ENCODE assay signal across 8 cellular contexts in genomic region chr14:32076278-32077080, GRCh38. TPM values are rescaled to one million over a fixed set of nuclear protein-coding genes. Genes with fewer than 3 reads are reported as not detected.
DNase-seq lines count a peak whose midpoint lies in the region; ATAC-seq and TF ChIP-seq lines count a peak whose summit lies in the region.

No MANE protein-coding gene starts in this region.

- peak overlapping the region; percentile 91 to 100 (median 97) for H3K4me3 Mint-ChIP-seq in CD8-positive, alpha-beta memory T cell
- peak overlapping the region; percentile 85 for H3K4me3 Mint-ChIP-seq in activated T-cell treated with anti-CD3 and anti-CD28 coated beads, Interleukin-2, amount 50 U/mL, for 24 hours

- H3K9me3 Mint-ChIP-seq in CD8-positive, alpha-beta memory T cell: no peaks in the 10 kb centered on the region
- no peaks in the 10 kb centered on the region for H3K9me3 Mint-ChIP-seq in activated T-cell treated with anti-CD3 and anti-CD28 coated beads, Interleukin-2, amount 50 U/mL, for 24 hours

- H3K4me3 ChIP-seq in CD8-positive, alpha-beta memory T cell (ENCODE audit: low read length): peak overlapping the region; percentile 85
- H3K4me3 ChIP-seq in NT2/D1 (ENCODE audit: insufficient read length, low read depth) (peak overlapping the region; percentile 75), muscle layer of colon (ENCODE audit: low read depth in 1 of 2, low read length in 2 of 2) (peak overlapping the region; percentile 78 to 95)

- H3K27me3 Mint-ChIP-seq in CD8-positive, alpha-beta memory T cell: peaks cover 3% of the 10 kb centered on the region in 2 donors
- no peaks in the 10 kb centered on the region for H3K27me3 Mint-ChIP-seq in activated T-cell treated with anti-CD3 and anti-CD28 coated beads, Interleukin-2, amount 50 U/mL, for 24 hours

- peaks cover 37 to 49% (median 42%) of the 10 kb centered on the region in 3 donors for H3K4me1 Mint-ChIP-seq in CD8-positive, alpha-beta memory T cell
- H3K4me1 Mint-ChIP-seq in activated T-cell treated with anti-CD3 and anti-CD28 coated beads, Interleukin-2, amount 50 U/mL, for 24 hours (ENCODE audit: low read depth): peaks cover 42% of the 10 kb centered on the region

- H3K9ac ChIP-seq in NT2/D1 (ENCODE audit: insufficient read length, low read depth): peak overlapping the region; percentile 94
- peak overlapping the region; percentile 92 for H3K9ac ChIP-seq in muscle layer of colon (ENCODE audit: low read length)

- POLR2A ChIA-PET in CD8-positive, alpha-beta memory T cell (lab: Charles Lee): interaction anchor here (0.6 to 2.2 kb wide), 4 partner anchors 124 to 1229 kb away, joined by 3 to 21 read pairs (median 5); partner anchors contain the start of genes RNU6-7 and RNU6-8

- peak overlapping the region; percentile 67 for H3K27ac ChIP-seq in CD8-positive, alpha-beta memory T cell (ENCODE audit: low read depth, low read length)
- peak overlapping the region; percentile 99 for H3K27ac ChIP-seq in muscle layer of colon (ENCODE audit: low read depth, low read length)

- peak overlapping the region; percentile 82 to 99 (median 91) for H3K27ac Mint-ChIP-seq in CD8-positive, alpha-beta memory T cell
- peak overlapping the region; percentile 88 for H3K27ac Mint-ChIP-seq in activated T-cell treated with anti-CD3 and anti-CD28 coated beads, Interleukin-2, amount 50 U/mL, for 24 hours

- peak; percentile 95 for ATAC-seq in esophagus mucosa

- peaks cover 14% of the 10 kb centered on the region for H3K4me1 ChIP-seq in CD8-positive, alpha-beta memory T cell (ENCODE audit: insufficient read depth, low read length)
- no peaks in the 10 kb centered on the region for H3K4me1 ChIP-seq in NT2/D1 (ENCODE audit: insufficient read depth, insufficient read length)
- H3K4me1 ChIP-seq in muscle layer of colon (ENCODE audit: insufficient read depth, low read length): peaks cover 32% of the 10 kb centered on the region

- H3K9me3 ChIP-seq in CD8-positive, alpha-beta memory T cell (ENCODE audit: low read length): no peaks in the 10 kb centered on the region
- no peaks in the 10 kb centered on the region for H3K9me3 ChIP-seq in NT2/D1 (ENCODE audit: insufficient read depth, low read length)
- no peaks in the 10 kb centered on the region for H3K9me3 ChIP-seq in muscle layer of colon (ENCODE audit: low read length)

- peaks cover 0 to 11% (median 0%) of the 10 kb centered on the region in 3 donors for H3K36me3 Mint-ChIP-seq in CD8-positive, alpha-beta memory T cell
- H3K36me3 Mint-ChIP-seq in activated T-cell treated with anti-CD3 and anti-CD28 coated beads, Interleukin-2, amount 50 U/mL, for 24 hours (ENCODE audit: low read depth): peaks cover 11% of the 10 kb centered on the region

- H3K27me3 ChIP-seq in CD8-positive, alpha-beta memory T cell (ENCODE audit: insufficient read depth, low read length, poor library complexity, severe bottlenecking): no peaks in the 10 kb centered on the region
- no peaks in the 10 kb centered on the region for H3K27me3 ChIP-seq in NT2/D1 (ENCODE audit: insufficient read depth, insufficient read length)
- H3K27me3 ChIP-seq in muscle layer of colon (ENCODE audit: control insufficient read depth in 1 of 2, insufficient read depth in 2 of 2, low read length in 2 of 2): no peaks in the 10 kb centered on the region

- DNase-seq in CD8-positive, alpha-beta memory T cell: peak; percentile 66 to 79 (median 77)
- DNase-seq in GM20000 (ENCODE audit: low spot score) (peak; percentile 85), HT-29 (ENCODE audit: low spot score) (peak; percentile 93), NT2/D1 (ENCODE audit: low read depth, low spot score) (peak; percentile 83)
- peak; percentile 89 for DNase-seq in activated T-cell treated with anti-CD3 and anti-CD28 coated beads, Interleukin-2, amount 50 U/mL, for 24 hours
- DNase-seq in stimulated activated CD8-positive, alpha-beta memory T cell treated with anti-CD3 and anti-CD28 coated beads, Interleukin-4, amount 100 ng/mL, for 48 hours: peak; percentile 84

- no peak for TF ChIP-seq CTCF in GM20000 (IDR thresholded peaks at IDR 0.05; ENCODE audit: extremely low read depth, missing control alignments)

- CTCF ChIA-PET in CD8-positive, alpha-beta memory T cell (lab: Charles Lee): interaction anchor here (1.0 to 4.2 kb wide), 4 partner anchors 122 to 182 kb away, joined by 3 to 23 read pairs (median 11); partner anchors contain the start of gene RNU6-8

- H3K36me3 ChIP-seq in CD8-positive, alpha-beta memory T cell (ENCODE audit: insufficient read depth, low read length): no peaks in the 10 kb centered on the region
- H3K36me3 ChIP-seq in NT2/D1 (ENCODE audit: insufficient read depth, insufficient read length, low read length) (no peaks in the 10 kb centered on the region), muscle layer of colon (ENCODE audit: insufficient read depth, low read length) (no peaks in the 10 kb centered on the region)

RNA-seq across cellular contexts. Expression of gene ARHGAP5, which starts 0.6 kb away (rescaled TPM):
- 10 to 100 TPM; 37.9 to 38.2 TPM for total RNA-seq in CD8-positive, alpha-beta memory T cell
- polyA plus RNA-seq in CD8-positive, alpha-beta memory T cell: 15.9 TPM
- total RNA-seq in HT-29 (2014; rRNA removed; shearing (Covaris generic)): 30.3 and 31.0 TPM in 2 replicates
- total RNA-seq in esophagus mucosa: 111 TPM

Comparison
In these comparisons a context has a peak if more than half of its experiments do, and no peak if none do; other contexts are left out.
1. Peak in every context shown above with its lines: DNase-seq, ATAC-seq, H3K4me3 ChIP-seq and H3K27ac ChIP-seq.